Comparison of ENCODE assay signal across 1 cellular context in the genomic region with DNA sequence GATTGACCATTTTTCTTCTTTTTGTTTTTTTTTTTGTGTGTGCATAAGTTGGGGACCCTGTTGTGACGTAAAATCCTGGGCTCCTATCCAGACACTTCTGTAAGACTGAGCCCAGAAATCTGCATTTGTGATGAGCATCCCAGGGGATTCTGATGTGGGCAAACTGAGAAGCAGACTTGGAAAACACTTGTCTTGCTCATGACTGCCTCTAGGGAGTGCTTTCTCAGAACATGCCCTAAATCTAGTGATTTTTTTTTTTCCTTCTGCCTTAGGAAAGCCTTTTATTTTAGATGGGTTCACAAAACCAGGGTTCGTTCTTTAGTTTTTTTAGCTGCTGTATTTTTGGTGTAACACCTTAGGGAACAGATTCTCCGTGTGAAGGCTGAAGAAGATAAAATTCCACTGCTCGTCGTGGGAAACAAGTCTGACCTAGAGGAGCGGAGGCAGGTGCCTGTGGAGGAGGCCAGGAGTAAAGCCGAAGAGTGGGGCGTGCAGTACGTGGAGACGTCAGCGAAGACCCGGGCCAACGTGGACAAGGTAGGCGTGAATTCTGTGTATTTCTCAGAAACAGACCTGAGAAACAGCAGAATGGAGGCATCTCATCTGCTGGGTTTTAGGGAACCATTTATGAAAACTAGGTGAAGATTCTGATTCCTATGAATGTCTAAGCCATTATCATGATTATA.
TF ChIP-seq lines count a peak whose summit lies in the region.

No MANE protein-coding gene starts in this region.

TF ChIP-seq in GM23338, 12 proteins besides CTCF, POLR2A, EP300 and RAD21:
- no peak for TF ChIP-seq ZNF462 (CRISPR knock-in tag; IDR thresholded peaks at IDR 0.05)
- no peak for TF ChIP-seq EZH2phosphoT487 (IDR thresholded peaks at IDR 0.05; ENCODE audit: unreplicated experiment)
- no peak for TF ChIP-seq NANOG (IDR thresholded peaks at IDR 0.05; ENCODE audit: borderline replicate concordance)
- TF ChIP-seq ZNF331 (CRISPR knock-in tag; IDR thresholded peaks at IDR 0.05; ENCODE audit: low read depth), result no peak
- TF ChIP-seq POLR2AphosphoS5 (IDR thresholded peaks at IDR 0.05; ENCODE audit: low read depth), result no peak
- TF ChIP-seq, protein P1, sequence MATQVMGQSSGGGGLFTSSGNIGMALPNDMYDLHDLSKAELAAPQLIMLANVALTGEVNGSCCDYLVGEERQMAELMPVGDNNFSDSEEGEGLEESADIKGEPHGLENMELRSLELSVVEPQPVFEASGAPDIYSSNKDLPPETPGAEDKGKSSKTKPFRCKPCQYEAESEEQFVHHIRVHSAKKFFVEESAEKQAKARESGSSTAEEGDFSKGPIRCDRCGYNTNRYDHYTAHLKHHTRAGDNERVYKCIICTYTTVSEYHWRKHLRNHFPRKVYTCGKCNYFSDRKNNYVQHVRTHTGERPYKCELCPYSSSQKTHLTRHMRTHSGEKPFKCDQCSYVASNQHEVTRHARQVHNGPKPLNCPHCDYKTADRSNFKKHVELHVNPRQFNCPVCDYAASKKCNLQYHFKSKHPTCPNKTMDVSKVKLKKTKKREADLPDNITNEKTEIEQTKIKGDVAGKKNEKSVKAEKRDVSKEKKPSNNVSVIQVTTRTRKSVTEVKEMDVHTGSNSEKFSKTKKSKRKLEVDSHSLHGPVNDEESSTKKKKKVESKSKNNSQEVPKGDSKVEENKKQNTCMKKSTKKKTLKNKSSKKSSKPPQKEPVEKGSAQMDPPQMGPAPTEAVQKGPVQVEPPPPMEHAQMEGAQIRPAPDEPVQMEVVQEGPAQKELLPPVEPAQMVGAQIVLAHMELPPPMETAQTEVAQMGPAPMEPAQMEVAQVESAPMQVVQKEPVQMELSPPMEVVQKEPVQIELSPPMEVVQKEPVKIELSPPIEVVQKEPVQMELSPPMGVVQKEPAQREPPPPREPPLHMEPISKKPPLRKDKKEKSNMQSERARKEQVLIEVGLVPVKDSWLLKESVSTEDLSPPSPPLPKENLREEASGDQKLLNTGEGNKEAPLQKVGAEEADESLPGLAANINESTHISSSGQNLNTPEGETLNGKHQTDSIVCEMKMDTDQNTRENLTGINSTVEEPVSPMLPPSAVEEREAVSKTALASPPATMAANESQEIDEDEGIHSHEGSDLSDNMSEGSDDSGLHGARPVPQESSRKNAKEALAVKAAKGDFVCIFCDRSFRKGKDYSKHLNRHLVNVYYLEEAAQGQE (IDR thresholded peaks at IDR 0.05; ENCODE audit: unreplicated experiment), result no peak
- no peak for TF ChIP-seq STAT1 (IDR thresholded peaks at IDR 0.05; ENCODE audit: unreplicated experiment)
- no peak for TF ChIP-seq CREB1 (CRISPR knock-in tag; IDR thresholded peaks at IDR 0.05; ENCODE audit: low read depth)
- TF ChIP-seq EZH2 (IDR thresholded peaks at IDR 0.05; ENCODE audit: low read depth, unreplicated experiment), result no peak
- no peak for TF ChIP-seq JUNB (IDR thresholded peaks at IDR 0.05; ENCODE audit: unreplicated experiment)
- no peak for TF ChIP-seq ETS1 (IDR thresholded peaks at IDR 0.05)
- no peak for TF ChIP-seq ZNF114 (CRISPR knock-in tag; IDR thresholded peaks at IDR 0.05)
TF ChIP-seq in GM23338: peak in this region for 0.
